In genomic region chr20:3890410-3890751, GRCh38 we compare ENCODE assay signal across 8 cellular contexts. TPM values are rescaled to one million over a fixed set of nuclear protein-coding genes. Genes with fewer than 3 reads are reported as not detected.
DNase-seq lines count a peak whose midpoint lies in the region; ATAC-seq, FAIRE-seq and TF ChIP-seq lines count a peak whose summit lies in the region.

No MANE protein-coding gene starts in this region.

- no peaks in the 10 kb centered on the region for H3K9me3 Mint-ChIP-seq in Calu3 (ENCODE audit: low read depth, unreplicated experiment)

- peaks cover 30 to 60% of the 10 kb centered on the region in 2 donors for H3K4me1 ChIP-seq in adrenal gland (replicated peaks in 1 of 2)
- peaks cover 8 to 14% of the 10 kb centered on the region in 2 donors for H3K4me1 ChIP-seq in kidney (ENCODE audit: control insufficient read depth in 1 of 2, insufficient read depth in 1 of 2, low read depth in 1 of 2, low read length in 2 of 2)
- peaks cover 14% of the 10 kb centered on the region for H3K4me1 ChIP-seq in testis

- H3K27ac Mint-ChIP-seq in Calu3 (ENCODE audit: unreplicated experiment) = peak overlapping the region; percentile 95

- H3K27me3 Mint-ChIP-seq in Calu3 (ENCODE audit: unreplicated experiment) = no peaks in the 10 kb centered on the region

- no peak for TF ChIP-seq POLR2A in adrenal gland (IDR thresholded peaks at IDR 0.05)
- no peak for TF ChIP-seq POLR2A in testis (IDR thresholded peaks at IDR 0.05)

- BruUV-seq in Calu3 (replicated peaks; lab: Mats Ljungman, UMichigan) = TSS peak; percentile 49

- peak overlapping the region; percentile 45 to 72 for H3K9ac ChIP-seq in kidney (ENCODE audit: low read length in 2 of 2)

- 0 to 1% (median 0%) methylated on average over 3 of the region's 3 CpGs for WGBS in adrenal gland, 4 donors
- WGBS in testis, 2 donors = 2% methylated on average over 3 of the region's 3 CpGs

- intact Hi-C loops in Calu3 (cut with micrococcal nuclease; ENCODE audit: unreplicated experiment) = loop anchor here (10.0 kb wide), 1 partner anchor 194 kb away; no protein-coding TSS in a partner anchor
- intact Hi-C loops in adrenal gland (cut with DNase I) = loop anchor here in 1 of 2 donors (5.0 kb wide), 1 partner anchor 197 kb away; no protein-coding TSS in a partner anchor
- intact Hi-C loops in kidney (cut with DNase I) = no loop called here
- intact Hi-C loops in testis (cut with DNase I; ENCODE audit: low total_unique reads) = no loop called here

- H3K27me3 ChIP-seq in adrenal gland (no peaks in the 10 kb centered on the region), testis (no peaks in the 10 kb centered on the region)

- peak overlapping the region; percentile 98 for H3K4me3 Mint-ChIP-seq in Calu3 (ENCODE audit: low read depth, unreplicated experiment)

- H3K4me3 ChIP-seq in adrenal gland (peak overlapping the region; percentile 56 to 100 (median 84)), kidney (ENCODE audit: low read length in 2 of 2) (peak overlapping the region; percentile 73 to 91), testis (peak overlapping the region; percentile 71 to 99)

- CTCF ChIA-PET in Calu3 (lab: Charles Lee) = no interaction called here

- ATAC-seq in HG03025 (IDR thresholded peaks at IDR 0.05; ENCODE audit: low FRiP score, unreplicated experiment) (no peak), HG03039 (IDR thresholded peaks at IDR 0.05; ENCODE audit: unreplicated experiment) (no peak), GM21737 (IDR thresholded peaks at IDR 0.05; ENCODE audit: unreplicated experiment) (no peak)

- H3K4me1 Mint-ChIP-seq in Calu3 (ENCODE audit: low read depth, unreplicated experiment) = peaks cover 12% of the 10 kb centered on the region

- DNase-seq in Calu3 (no peak), LHCN-M2 (ENCODE audit: low read depth) (peak; percentile 36), adrenal gland (peak in 1 of 7 donors; percentile 15), kidney (no peak), testis (no peak)

- TF ChIP-seq CTCF in Calu3 (IDR thresholded peaks at IDR 0.05; ENCODE audit: unreplicated experiment) (no peak), adrenal gland (IDR thresholded peaks at IDR 0.05) (no peak), kidney (IDR thresholded peaks at IDR 0.05; ENCODE audit: borderline replicate concordance, extremely low read depth, insufficient read depth) (no peak), testis (IDR thresholded peaks at IDR 0.05) (no peak)

- H3K9me3 ChIP-seq in adrenal gland (replicated peaks in 1 of 3) (no peaks in the 10 kb centered on the region), kidney (ENCODE audit: control insufficient read depth in 1 of 2, low read length in 2 of 2) (no peaks in the 10 kb centered on the region), testis (no peaks in the 10 kb centered on the region)

- H3K27ac ChIP-seq in adrenal gland (peak overlapping the region; percentile 42 to 97 (median 90)), kidney (ENCODE audit: low read depth in 2 of 2, low read length in 2 of 2) (peak overlapping the region in 1 of 2 donors; percentile 89), testis (peak overlapping the region; percentile 97 to 98)

- FAIRE-seq in kidney (lab: Jason Lieb, UNC) = no peak

- peaks cover 51% of the 10 kb centered on the region for H3K36me3 Mint-ChIP-seq in Calu3 (ENCODE audit: insufficient read depth, unreplicated experiment)

- H3K36me3 ChIP-seq in adrenal gland (replicated peaks in 1 of 2) (no peaks in the 10 kb centered on the region), kidney (ENCODE audit: control insufficient read depth in 1 of 2, insufficient read depth in 2 of 2, low read length in 2 of 2) (no peaks in the 10 kb centered on the region), testis (ENCODE audit: low read depth, missing control alignments) (no peaks in the 10 kb centered on the region)

RNA-seq across cellular contexts. Expression of gene PANK2, which starts 1.2 kb away (rescaled TPM):
- 37.9 TPM in 2 replicates for total RNA-seq in Calu3 (2022)
- 53.8 and 67.5 TPM in 2 replicates for total RNA-seq in LHCN-M2 (2014; rRNA removed)
- 25.3 TPM for polyA plus RNA-seq in LHCN-M2 (2012)
- 10 to 100 TPM; 32.5 to 70.1 (median 47.5) TPM for total RNA-seq in adrenal gland
- polyA plus RNA-seq in adrenal gland = 10 to 100 TPM; 34.3 to 58.0 (median 44.7) TPM
- 44.9 TPM for total RNA-seq in kidney
- polyA plus RNA-seq in kidney (ENCODE audit: insufficient read depth, low read depth, low replicate concordance) = 26.8 TPM
- 10 to 100 TPM; 63.4 to 71.2 TPM for total RNA-seq in testis
- polyA plus RNA-seq in testis (ENCODE audit: insufficient read depth, low read depth, low replicate concordance) = 57.9 TPM

RNA-seq across cellular contexts. Expression of gene MAVS, which starts 43.7 kb away (rescaled TPM):
- total RNA-seq in Calu3 (2022) = 29.8 and 32.1 TPM in 2 replicates
- total RNA-seq in LHCN-M2 (2014; rRNA removed) = 24.3 and 25.0 TPM in 2 replicates
- 20.7 TPM for polyA plus RNA-seq in LHCN-M2 (2012)
- total RNA-seq in adrenal gland = 10 to 100 TPM; 28.1 to 46.7 (median 38.9) TPM
- polyA plus RNA-seq in adrenal gland = 10 to 100 TPM in 2 of 3 donors, 1 to 10 TPM in 1; 10.0 to 28.4 (median 20.6) TPM
- total RNA-seq in kidney = 46.8 TPM
- polyA plus RNA-seq in kidney (ENCODE audit: insufficient read depth, low read depth, low replicate concordance) = 10.0 TPM
- 10 to 100 TPM; 28.5 to 34.6 TPM for total RNA-seq in testis
- polyA plus RNA-seq in testis (ENCODE audit: insufficient read depth, low read depth, low replicate concordance) = 14.5 TPM
